ENCODE assay signal across 8 cellular contexts in genomic region chr11:13276454-13276851, GRCh38. TPM values are rescaled to one million over a fixed set of nuclear protein-coding genes. Genes with fewer than 3 reads are reported as not detected.
A peak's percentile ranks its signal among the peaks of the same experiment; 100 is the strongest.
DNase-seq lines count a peak whose midpoint lies in the region; ATAC-seq and TF ChIP-seq lines count a peak whose summit lies in the region.

No MANE protein-coding gene starts in this region.

- no peak overlapping the region for H2BK120ac ChIP-seq in trophoblast cell (ENCODE audit: insufficient read depth, low read length, poor library complexity)

- CTCF ChIA-PET in Calu3 (lab: Charles Lee) = interaction anchor here (0.8 kb wide), 1 partner anchor 69 kb away, joined by 3 read pairs; no protein-coding TSS in a partner anchor

- no peak overlapping the region for H3K4ac ChIP-seq in trophoblast cell (ENCODE audit: low read depth, low read length)

- H3K79me1 ChIP-seq in trophoblast cell (ENCODE audit: low read length) = peaks cover 5% of the 10 kb centered on the region

- H3K4me3 ChIP-seq in esophagus muscularis mucosa (peak overlapping the region; percentile 83 to 100 (median 94)), trophoblast cell (ENCODE audit: low read depth, low read length) (no peak overlapping the region)

- no peak overlapping the region for H2AK5ac ChIP-seq in trophoblast cell (ENCODE audit: low read length)

- DNase-seq in Calu3 (no peak), esophagus muscularis mucosa (ENCODE audit: extremely low spot score) (no peak), trophoblast cell (no peak), foreskin keratinocyte (no peak)

- no peak overlapping the region for H4K91ac ChIP-seq in trophoblast cell (ENCODE audit: low read depth, low read length)

- no peak overlapping the region for H4K8ac ChIP-seq in trophoblast cell (ENCODE audit: low read depth, low read length)

- peak overlapping the region; percentile 96 for H3K4me3 Mint-ChIP-seq in Calu3 (ENCODE audit: low read depth, unreplicated experiment)

- H3K27ac Mint-ChIP-seq in Calu3 (ENCODE audit: unreplicated experiment) = peak overlapping the region; percentile 93

- WGBS in esophagus muscularis mucosa = 7% methylated on average over 10 of the region's 10 CpGs
- no CpG with 5 or more reads among the region's 10 CpGs for WGBS in trophoblast cell (ENCODE audit: extremely low coverage, insufficient coverage, insufficient read length)

- H3K4me2 ChIP-seq in trophoblast cell (ENCODE audit: low read length) = peak overlapping the region; percentile 69

- H2BK5ac ChIP-seq in trophoblast cell (ENCODE audit: low read depth, low read length, poor library complexity) = no peak overlapping the region

- no peak overlapping the region for H3K18ac ChIP-seq in trophoblast cell (ENCODE audit: low read length)

- no peak for TF ChIP-seq EP300 in esophagus muscularis mucosa (IDR thresholded peaks at IDR 0.05)

- H3K9me3 ChIP-seq in esophagus muscularis mucosa = no peaks in the 10 kb centered on the region
- H3K9me3 ChIP-seq in trophoblast cell (ENCODE audit: insufficient read depth, low read depth, low read length) = peaks cover 2% of the 10 kb centered on the region

- peaks cover 22% of the 10 kb centered on the region for H3K4me1 Mint-ChIP-seq in Calu3 (ENCODE audit: low read depth, unreplicated experiment)

- H3K9me3 Mint-ChIP-seq in Calu3 (ENCODE audit: low read depth, unreplicated experiment) = no peaks in the 10 kb centered on the region

- H3K9ac ChIP-seq in trophoblast cell (ENCODE audit: low read length) = no peak overlapping the region

- H3K23ac ChIP-seq in trophoblast cell (ENCODE audit: low read length) = no peak overlapping the region

- no TSS peak for BruUV-seq in Calu3 (replicated peaks; lab: Mats Ljungman, UMichigan)

- no peak overlapping the region for H4K12ac ChIP-seq in trophoblast cell (ENCODE audit: low read depth, low read length)

- TF ChIP-seq CTCF in Calu3 (IDR thresholded peaks at IDR 0.05; ENCODE audit: unreplicated experiment) = no peak
- TF ChIP-seq CTCF in esophagus muscularis mucosa (IDR thresholded peaks at IDR 0.05) = no peak
- no peak for TF ChIP-seq CTCF in foreskin keratinocyte (conservative IDR thresholded peaks at IDR 0.05)

- H3K14ac ChIP-seq in trophoblast cell (ENCODE audit: low read length) = no peak overlapping the region

- intact Hi-C loops in Calu3 (cut with micrococcal nuclease; ENCODE audit: unreplicated experiment) = no loop called here
- intact Hi-C loops in esophagus muscularis mucosa (cut with DNase I) = loop anchor here (5.0 kb wide), 1 partner anchor 64 kb away; no protein-coding TSS in a partner anchor

- H2AFZ ChIP-seq in trophoblast cell (ENCODE audit: insufficient read depth, low read length, poor library complexity) = no peak overlapping the region

- no peaks in the 10 kb centered on the region for H3K79me2 ChIP-seq in trophoblast cell (ENCODE audit: control insufficient read depth, insufficient read depth, low read length, poor library complexity)

- H3K27me3 ChIP-seq in esophagus muscularis mucosa = no peaks in the 10 kb centered on the region
- peaks cover 21% of the 10 kb centered on the region for H3K27me3 ChIP-seq in trophoblast cell (ENCODE audit: insufficient read depth, low read length)
- no peaks in the 10 kb centered on the region for H3K27me3 ChIP-seq in foreskin keratinocyte

- peaks cover 29% of the 10 kb centered on the region for H3K36me3 Mint-ChIP-seq in Calu3 (ENCODE audit: insufficient read depth, unreplicated experiment)

- ATAC-seq in SK-N-SH treated with all-trans-retinoic acid at 6 μM for 48 hours (peak; percentile 0; the same call in 1 of the 3 replicates), GM18909 (IDR thresholded peaks at IDR 0.05; ENCODE audit: poor library complexity, unreplicated experiment) (no peak), HG03045 (IDR thresholded peaks at IDR 0.05; ENCODE audit: unreplicated experiment) (no peak), GM21786 (IDR thresholded peaks at IDR 0.05; ENCODE audit: unreplicated experiment) (no peak), foreskin keratinocyte (no peak)

- H3K36me3 ChIP-seq in esophagus muscularis mucosa = no peaks in the 10 kb centered on the region
- no peaks in the 10 kb centered on the region for H3K36me3 ChIP-seq in trophoblast cell (ENCODE audit: control insufficient read depth in 1 of 2, insufficient read depth in 2 of 2, low read length in 2 of 2)

- peaks cover 82% of the 10 kb centered on the region for H3K27me3 Mint-ChIP-seq in Calu3 (ENCODE audit: unreplicated experiment)

- no peak for TF ChIP-seq POLR2A in esophagus muscularis mucosa (IDR thresholded peaks at IDR 0.05; ENCODE audit: low read depth)

- peak overlapping the region; percentile 94 to 97 (median 96) for H3K27ac ChIP-seq in esophagus muscularis mucosa (replicated peaks in 1 of 4)
- no peak overlapping the region for H3K27ac ChIP-seq in trophoblast cell (ENCODE audit: low read depth, low read length)
- no peak overlapping the region for H3K27ac ChIP-seq in foreskin keratinocyte

- no peak overlapping the region for H2BK12ac ChIP-seq in trophoblast cell (ENCODE audit: low read length)

- H3K4me1 ChIP-seq in esophagus muscularis mucosa = peaks cover 17 to 39% (median 31%) of the 10 kb centered on the region in 4 donors
- peaks cover 3 to 10% of the 10 kb centered on the region in 2 experiments for H3K4me1 ChIP-seq in trophoblast cell (ENCODE audit: control insufficient read depth in 1 of 2, insufficient read depth in 2 of 2, low read length in 2 of 2)
- H3K4me1 ChIP-seq in foreskin keratinocyte = peaks cover 3% of the 10 kb centered on the region

TF ChIP-seq in SK-N-SH treated with all-trans-retinoic acid at 6 μM for 48 hours, 23 proteins besides CTCF, POLR2A, EP300 and RAD21 (continues in another document):
- TF ChIP-seq, protein P1, sequence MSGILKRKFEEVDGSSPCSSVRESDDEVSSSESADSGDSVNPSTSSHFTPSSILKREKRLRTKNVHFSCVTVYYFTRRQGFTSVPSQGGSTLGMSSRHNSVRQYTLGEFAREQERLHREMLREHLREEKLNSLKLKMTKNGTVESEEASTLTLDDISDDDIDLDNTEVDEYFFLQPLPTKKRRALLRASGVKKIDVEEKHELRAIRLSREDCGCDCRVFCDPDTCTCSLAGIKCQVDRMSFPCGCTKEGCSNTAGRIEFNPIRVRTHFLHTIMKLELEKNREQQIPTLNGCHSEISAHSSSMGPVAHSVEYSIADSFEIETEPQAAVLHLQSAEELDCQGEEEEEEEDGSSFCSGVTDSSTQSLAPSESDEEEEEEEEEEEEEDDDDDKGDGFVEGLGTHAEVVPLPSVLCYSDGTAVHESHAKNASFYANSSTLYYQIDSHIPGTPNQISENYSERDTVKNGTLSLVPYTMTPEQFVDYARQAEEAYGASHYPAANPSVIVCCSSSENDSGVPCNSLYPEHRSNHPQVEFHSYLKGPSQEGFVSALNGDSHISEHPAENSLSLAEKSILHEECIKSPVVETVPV (CRISPR knock-in tag; IDR thresholded peaks at IDR 0.05) = no peak
- TF ChIP-seq TCF4 (CRISPR knock-in tag; IDR thresholded peaks at IDR 0.05; ENCODE audit: borderline replicate concordance) (no peak), GLIS3 (CRISPR knock-in tag; IDR thresholded peaks at IDR 0.05) (no peak), ZC3H10 (CRISPR knock-in tag; IDR thresholded peaks at IDR 0.05) (no peak), PPARA (CRISPR knock-in tag; IDR thresholded peaks at IDR 0.05; ENCODE audit: borderline replicate concordance) (no peak), ISL1 (CRISPR knock-in tag; IDR thresholded peaks at IDR 0.05) (no peak), ESRRG (CRISPR knock-in tag; IDR thresholded peaks at IDR 0.05) (no peak), ZNF565 (CRISPR knock-in tag; conservative IDR thresholded peaks at IDR 0.05; ENCODE audit: low read depth) (no peak), ZNF70 (CRISPR knock-in tag; IDR thresholded peaks at IDR 0.05) (no peak), OSR1 (CRISPR knock-in tag; IDR thresholded peaks at IDR 0.05) (no peak), CREB5 (CRISPR knock-in tag; IDR thresholded peaks at IDR 0.05; ENCODE audit: low read depth) (no peak), ARNTL (CRISPR knock-in tag; IDR thresholded peaks at IDR 0.05; ENCODE audit: borderline replicate concordance, low read depth) (no peak), ZNF8 (CRISPR knock-in tag; IDR thresholded peaks at IDR 0.05) (no peak)
- TF ChIP-seq, protein P2, sequence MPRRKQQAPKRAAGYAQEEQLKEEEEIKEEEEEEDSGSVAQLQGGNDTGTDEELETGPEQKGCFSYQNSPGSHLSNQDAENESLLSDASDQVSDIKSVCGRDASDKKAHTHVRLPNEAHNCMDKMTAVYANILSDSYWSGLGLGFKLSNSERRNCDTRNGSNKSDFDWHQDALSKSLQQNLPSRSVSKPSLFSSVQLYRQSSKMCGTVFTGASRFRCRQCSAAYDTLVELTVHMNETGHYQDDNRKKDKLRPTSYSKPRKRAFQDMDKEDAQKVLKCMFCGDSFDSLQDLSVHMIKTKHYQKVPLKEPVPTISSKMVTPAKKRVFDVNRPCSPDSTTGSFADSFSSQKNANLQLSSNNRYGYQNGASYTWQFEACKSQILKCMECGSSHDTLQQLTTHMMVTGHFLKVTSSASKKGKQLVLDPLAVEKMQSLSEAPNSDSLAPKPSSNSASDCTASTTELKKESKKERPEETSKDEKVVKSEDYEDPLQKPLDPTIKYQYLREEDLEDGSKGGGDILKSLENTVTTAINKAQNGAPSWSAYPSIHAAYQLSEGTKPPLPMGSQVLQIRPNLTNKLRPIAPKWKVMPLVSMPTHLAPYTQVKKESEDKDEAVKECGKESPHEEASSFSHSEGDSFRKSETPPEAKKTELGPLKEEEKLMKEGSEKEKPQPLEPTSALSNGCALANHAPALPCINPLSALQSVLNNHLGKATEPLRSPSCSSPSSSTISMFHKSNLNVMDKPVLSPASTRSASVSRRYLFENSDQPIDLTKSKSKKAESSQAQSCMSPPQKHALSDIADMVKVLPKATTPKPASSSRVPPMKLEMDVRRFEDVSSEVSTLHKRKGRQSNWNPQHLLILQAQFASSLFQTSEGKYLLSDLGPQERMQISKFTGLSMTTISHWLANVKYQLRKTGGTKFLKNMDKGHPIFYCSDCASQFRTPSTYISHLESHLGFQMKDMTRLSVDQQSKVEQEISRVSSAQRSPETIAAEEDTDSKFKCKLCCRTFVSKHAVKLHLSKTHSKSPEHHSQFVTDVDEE (CRISPR knock-in tag; IDR thresholded peaks at IDR 0.05) = no peak

RNA-seq across cellular contexts. Expression of gene BMAL1, which starts 1.1 kb away (rescaled TPM):
- total RNA-seq in Calu3 (2022) (10.3 and 11.1 TPM in 2 replicates), esophagus muscularis mucosa (10 to 100 TPM; 31.1 to 36.4 (median 33.9) TPM), foreskin keratinocyte (17.6 and 28.7 TPM in 2 replicates)
- polyA plus RNA-seq in trophoblast cell (2013) = 18.8 and 20.8 TPM in 2 replicates
- 12.1 and 16.6 TPM in 2 replicates for polyA plus RNA-seq in foreskin keratinocyte

Comparison
In these comparisons a context has a peak if more than half of its experiments do, and no peak if none do; other contexts are left out.
1. H3K27ac ChIP-seq: peak in esophagus muscularis mucosa (4 of 4); none in trophoblast cell (single experiment) and foreskin keratinocyte (single experiment).